Comparison of ENCODE assay signal across 1 cellular context in the genomic region with DNA sequence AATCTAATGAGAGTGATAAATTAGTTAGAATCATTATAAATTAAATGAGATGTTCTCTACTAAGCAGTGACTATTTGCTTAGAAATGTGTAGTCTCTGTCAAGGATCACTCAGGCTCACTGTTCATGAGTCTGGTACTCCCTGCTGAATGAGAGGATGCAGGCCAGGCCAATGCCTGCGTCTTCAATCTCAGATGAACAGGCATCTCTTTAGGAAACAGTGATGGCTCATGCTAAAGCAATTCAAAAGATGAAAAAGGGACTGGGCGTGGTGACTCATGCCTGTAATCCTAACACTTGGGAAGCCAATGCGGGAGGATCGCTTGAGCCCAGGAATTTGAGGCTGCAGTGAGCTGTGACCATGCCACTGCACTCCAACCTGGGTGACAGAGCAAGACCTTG.
TF ChIP-seq lines count a peak whose summit lies in the region.

No MANE protein-coding gene starts in this region.

TF ChIP-seq in GM23338, 12 proteins besides CTCF, POLR2A, EP300 and RAD21 (continued from another document):
- TF ChIP-seq, protein P1, sequence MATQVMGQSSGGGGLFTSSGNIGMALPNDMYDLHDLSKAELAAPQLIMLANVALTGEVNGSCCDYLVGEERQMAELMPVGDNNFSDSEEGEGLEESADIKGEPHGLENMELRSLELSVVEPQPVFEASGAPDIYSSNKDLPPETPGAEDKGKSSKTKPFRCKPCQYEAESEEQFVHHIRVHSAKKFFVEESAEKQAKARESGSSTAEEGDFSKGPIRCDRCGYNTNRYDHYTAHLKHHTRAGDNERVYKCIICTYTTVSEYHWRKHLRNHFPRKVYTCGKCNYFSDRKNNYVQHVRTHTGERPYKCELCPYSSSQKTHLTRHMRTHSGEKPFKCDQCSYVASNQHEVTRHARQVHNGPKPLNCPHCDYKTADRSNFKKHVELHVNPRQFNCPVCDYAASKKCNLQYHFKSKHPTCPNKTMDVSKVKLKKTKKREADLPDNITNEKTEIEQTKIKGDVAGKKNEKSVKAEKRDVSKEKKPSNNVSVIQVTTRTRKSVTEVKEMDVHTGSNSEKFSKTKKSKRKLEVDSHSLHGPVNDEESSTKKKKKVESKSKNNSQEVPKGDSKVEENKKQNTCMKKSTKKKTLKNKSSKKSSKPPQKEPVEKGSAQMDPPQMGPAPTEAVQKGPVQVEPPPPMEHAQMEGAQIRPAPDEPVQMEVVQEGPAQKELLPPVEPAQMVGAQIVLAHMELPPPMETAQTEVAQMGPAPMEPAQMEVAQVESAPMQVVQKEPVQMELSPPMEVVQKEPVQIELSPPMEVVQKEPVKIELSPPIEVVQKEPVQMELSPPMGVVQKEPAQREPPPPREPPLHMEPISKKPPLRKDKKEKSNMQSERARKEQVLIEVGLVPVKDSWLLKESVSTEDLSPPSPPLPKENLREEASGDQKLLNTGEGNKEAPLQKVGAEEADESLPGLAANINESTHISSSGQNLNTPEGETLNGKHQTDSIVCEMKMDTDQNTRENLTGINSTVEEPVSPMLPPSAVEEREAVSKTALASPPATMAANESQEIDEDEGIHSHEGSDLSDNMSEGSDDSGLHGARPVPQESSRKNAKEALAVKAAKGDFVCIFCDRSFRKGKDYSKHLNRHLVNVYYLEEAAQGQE (IDR thresholded peaks at IDR 0.05; ENCODE audit: unreplicated experiment) = no peak
